In the genomic region with DNA sequence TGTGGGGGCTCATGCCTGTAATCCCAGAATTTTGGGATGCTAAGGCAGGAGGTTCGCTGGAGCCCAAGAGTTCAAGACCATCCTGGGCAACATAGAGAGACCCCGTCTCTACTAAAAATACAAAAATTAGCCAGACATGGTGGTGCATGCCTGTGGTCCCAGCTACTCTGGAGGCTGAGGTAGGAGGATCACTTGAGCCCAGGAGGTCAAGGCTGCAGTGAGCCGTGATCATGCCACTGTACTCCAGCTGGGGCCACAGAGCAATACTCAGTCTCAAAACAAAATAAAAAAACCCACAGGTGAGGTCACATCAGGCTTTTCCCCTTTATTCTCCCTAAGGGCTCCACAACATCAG, we compare ENCODE assay signal across 2 cellular contexts. TPM values are rescaled to one million over a fixed set of nuclear protein-coding genes. Genes with fewer than 3 reads are reported as not detected.
"Had no signal": no experiment of that assay in that cellular context is flagged by ENCODE, and none has a peak within 500 bp of the region (broad histone marks: within the 10 kb centered on the region; RNA-seq: fewer than 3 reads in every experiment).

No MANE protein-coding gene starts in this region.

RNA-seq across cellular contexts. Expression of gene RIPOR3, which starts 15.0 kb away (rescaled TPM):
- total RNA-seq: LHCN-M2, MCF 10A had no signal
